ENCODE assay signal across 26 cellular contexts in genomic region chr12:13940466-13940865, GRCh38. TPM values are rescaled to one million over a fixed set of nuclear protein-coding genes. Genes with fewer than 3 reads are reported as not detected.
"Had no signal": no experiment of that assay in that cellular context is flagged by ENCODE, and none has a peak within 500 bp of the region (broad histone marks: within the 10 kb centered on the region; RNA-seq: fewer than 3 reads in every experiment).

No MANE protein-coding gene starts in this region.

- H3K27ac Mint-ChIP-seq: activated B cell treated with CpG ODN at 0.5 μM for 24 hours; activated CD4-positive, alpha-beta T cell treated with anti-CD3 and anti-CD28 coated beads for 36 hours; activated naive CD4-positive, alpha-beta T cell treated with anti-CD3 and anti-CD28 coated beads, Interleukin-2, amount 10 ng/mL, durations not matched to agents 7 days and 5 days; natural killer cell treated with Interleukin-12 subunit alpha and Interleukin-12 subunit beta and Interleukin-15 and Interleukin-18, amount 100 ng/mL, for 72 hours; stimulated activated memory B cell treated with anti-CD40 and anti-IgM and Interleukin-4, amounts not matched to agents 10 μg/mL and 1 μg/mL and 100 μg/mL, for 72 hours had no signal

- H3K79me2 ChIP-seq: parathyroid adenoma had no signal

- H3K9me3 ChIP-seq: gastrocnemius medialis, suprapubic skin had no signal

- DNase-seq: activated B cell treated with CpG ODN at 0.5 μM for 24 hours; activated CD4-positive, alpha-beta T cell treated with anti-CD3 and anti-CD28 coated beads for 36 hours; activated CD4-positive, alpha-beta T cell treated with anti-CD3 and anti-CD28 coated beads, Interleukin-2, amount 50 U/mL, for 4 hours; activated CD8-positive, alpha-beta memory T cell treated with anti-CD3 and anti-CD28 coated beads for 24 hours; activated CD8-positive, alpha-beta memory T cell treated with anti-CD3 and anti-CD28 coated beads, Interleukin-2, amount 50 U/mL, for 4 hours; activated naive CD4-positive, alpha-beta T cell treated with anti-CD3 and anti-CD28 coated beads, Interleukin-2, amount 10 ng/mL, durations not matched to agents 7 days and 5 days; activated T-cell treated with anti-CD3 and anti-CD28 coated beads, Interleukin-2, amount 50 U/mL, for 48 hours; amygdala; cerebellar nuclear complex; esophagus squamous epithelium; gastrocnemius medialis; hippocampal formation; kidney glomerular epithelial cell; left ventricle myocardium superior; mammary epithelial cell; midbrain; sigmoid colon; stimulated activated CD4-positive, alpha-beta T cell treated with anti-CD3 and anti-CD28 coated beads, Interleukin-15, amount 100 ng/mL, for 24 hours; stomach had no signal

- H3K4me1 Mint-ChIP-seq: activated CD4-positive, alpha-beta T cell treated with anti-CD3 and anti-CD28 coated beads for 36 hours; activated naive CD4-positive, alpha-beta T cell treated with anti-CD3 and anti-CD28 coated beads, Interleukin-2, amount 10 ng/mL, durations not matched to agents 7 days and 5 days had no signal

- H3K36me3 ChIP-seq: esophagus squamous epithelium, gastrocnemius medialis, sigmoid colon, stomach, suprapubic skin, tibial nerve had no signal

- H2AFZ ChIP-seq: parathyroid adenoma had no signal

- H3K4me3 ChIP-seq: coronary artery, esophagus squamous epithelium, gastrocnemius medialis, sigmoid colon, smooth muscle cell, stomach, suprapubic skin, tibial nerve had no signal

- H3K36me3 Mint-ChIP-seq: activated naive CD4-positive, alpha-beta T cell treated with anti-CD3 and anti-CD28 coated beads, Interleukin-2, amount 10 ng/mL, durations not matched to agents 7 days and 5 days had no signal

- H3K9me3 Mint-ChIP-seq: natural killer cell treated with Interleukin-12 subunit alpha and Interleukin-12 subunit beta and Interleukin-15 and Interleukin-18, amount 100 ng/mL, for 72 hours had no signal

- H3K27ac ChIP-seq: coronary artery, esophagus squamous epithelium, gastrocnemius medialis, parathyroid adenoma, sigmoid colon, stomach, suprapubic skin, tibial nerve had no signal

- H3K4me3 Mint-ChIP-seq: activated B cell treated with CpG ODN at 0.5 μM for 24 hours; activated CD4-positive, alpha-beta T cell treated with anti-CD3 and anti-CD28 coated beads for 36 hours; activated naive CD4-positive, alpha-beta T cell treated with anti-CD3 and anti-CD28 coated beads, Interleukin-2, amount 10 ng/mL, durations not matched to agents 7 days and 5 days; natural killer cell treated with Interleukin-12 subunit alpha and Interleukin-12 subunit beta and Interleukin-15 and Interleukin-18, amount 100 ng/mL, for 72 hours; stimulated activated memory B cell treated with anti-CD40 and anti-IgM and Interleukin-4, amounts not matched to agents 10 μg/mL and 1 μg/mL and 100 μg/mL, for 72 hours had no signal

- H3K27me3 ChIP-seq: gastrocnemius medialis, sigmoid colon, suprapubic skin, tibial nerve had no signal

- H3K4me2 ChIP-seq: smooth muscle cell had no signal

- H3K4me1 ChIP-seq: esophagus squamous epithelium, gastrocnemius medialis, parathyroid adenoma, sigmoid colon, suprapubic skin, tibial nerve had no signal

- ATAC-seq: activated CD4-positive, alpha-beta T cell treated with anti-CD3 and anti-CD28 coated beads for 36 hours; gastrocnemius medialis; left ventricle myocardium superior; natural killer cell treated with Interleukin-12 subunit alpha and Interleukin-12 subunit beta and Interleukin-15 and Interleukin-18, amount 100 ng/mL, for 72 hours; stimulated activated memory B cell treated with anti-CD40 and anti-IgM and Interleukin-4, amounts not matched to agents 10 μg/mL and 1 μg/mL and 100 μg/mL, for 72 hours had no signal

- H3K9ac ChIP-seq: parathyroid adenoma had no signal

RNA-seq across cellular contexts. Expression of gene GRIN2B, which starts 40.9 kb away (rescaled TPM):
- total RNA-seq: activated CD4-positive, alpha-beta T cell treated with anti-CD3 and anti-CD28 coated beads for 36 hours; gastrocnemius medialis; natural killer cell treated with Interleukin-12 subunit alpha and Interleukin-12 subunit beta and Interleukin-15 and Interleukin-18, amount 100 ng/mL, for 72 hours; smooth muscle cell had no signal
